ENCODE assay signal across 19 cellular contexts in genomic region chr10:30663445-30663844, GRCh38. TPM values are rescaled to one million over a fixed set of nuclear protein-coding genes. Genes with fewer than 3 reads are reported as not detected.
DNase-seq lines count a peak whose midpoint lies in the region; ATAC-seq, FAIRE-seq and TF ChIP-seq lines count a peak whose summit lies in the region.
"Not testable (repeated sequence)": the region's sequence is repeated elsewhere in the genome, so short reads cannot be mapped to it uniquely, and the experiment has no call there.
"Had no signal": no experiment of that assay in that cellular context is flagged by ENCODE, and none has a peak within 500 bp of the region (broad histone marks: within the 10 kb centered on the region; RNA-seq: fewer than 3 reads in every experiment).

No MANE protein-coding gene starts in this region.

- H3K9me2 ChIP-seq in MM.1S (replicated peaks; ENCODE audit: insufficient read depth, low read length) = not testable (repeated sequence)

- DNase-seq in MM.1S = peak; percentile 38
- not testable (repeated sequence) for DNase-seq in bronchial epithelial cell (ENCODE audit: low read depth); upper lobe of right lung

- not testable (repeated sequence) for H3F3A ChIP-seq in MM.1S (ENCODE audit: insufficient read depth, low read length)

- not testable (repeated sequence) for H2AFZ ChIP-seq in MM.1S (ENCODE audit: low read length)

- FAIRE-seq in bronchial epithelial cell (lab: Jason Lieb, UNC) = peak; percentile 75

- H3K9me3 ChIP-seq in MM.1S (replicated peaks; ENCODE audit: insufficient read depth, low read length); upper lobe of right lung: not testable (repeated sequence)

- TF ChIP-seq CTCF in MM.1S (IDR thresholded peaks at IDR 0.05; ENCODE audit: low read length); bronchial epithelial cell (IDR thresholded peaks at IDR 0.05; ENCODE audit: insufficient read depth, low read length, severe bottlenecking); upper lobe of right lung (IDR thresholded peaks at IDR 0.05): not testable (repeated sequence)

- not testable (repeated sequence) for H3K27me3 ChIP-seq in MM.1S (replicated peaks; ENCODE audit: insufficient read depth, low read length); bronchial epithelial cell (ENCODE audit: control insufficient read depth, insufficient read depth, low read length); upper lobe of right lung

- not testable (repeated sequence) for H4K20me1 ChIP-seq in MM.1S (ENCODE audit: insufficient read depth, low read length)

- H3K36me3 ChIP-seq in MM.1S (replicated peaks; ENCODE audit: insufficient read depth, low read length); bronchial epithelial cell (ENCODE audit: control insufficient read depth, insufficient read depth, low read length); upper lobe of right lung: not testable (repeated sequence)

- H3K4me3 ChIP-seq in MM.1S (ENCODE audit: low read length) = peak overlapping the region; percentile 26; the same call in 1 of the 2 replicates
- H3K4me3 ChIP-seq in bronchial epithelial cell (ENCODE audit: low read depth, low read length); upper lobe of right lung: not testable (repeated sequence)

- not testable (repeated sequence) for H3K9ac ChIP-seq in MM.1S (ENCODE audit: low read length)

- H3K4me2 ChIP-seq in MM.1S (ENCODE audit: low read depth, low read length) = peak overlapping the region; percentile 67

- peak overlapping the region; percentile 44; the same call in 1 of the 2 replicates for H3K27ac ChIP-seq in MM.1S (ENCODE audit: low read length)
- H3K27ac ChIP-seq in upper lobe of right lung = not testable (repeated sequence)

- ATAC-seq in GM18511 (IDR thresholded peaks at IDR 0.05; ENCODE audit: unreplicated experiment) (peak; percentile 96), GM19328 (IDR thresholded peaks at IDR 0.05; ENCODE audit: unreplicated experiment) (peak; percentile 69), GM21528 (IDR thresholded peaks at IDR 0.05; ENCODE audit: low FRiP score, unreplicated experiment) (peak; percentile 81), HG02763 (IDR thresholded peaks at IDR 0.05; ENCODE audit: unreplicated experiment) (peak; percentile 77), HG03103 (IDR thresholded peaks at IDR 0.05; ENCODE audit: low read depth, unreplicated experiment) (peak; percentile 87), upper lobe of right lung (peak; percentile 61)

- intact Hi-C loops in upper lobe of right lung (cut with DNase I) = not testable (repeated sequence)

- H3K79me2 ChIP-seq in MM.1S (ENCODE audit: low read length) = not testable (repeated sequence)

- peaks cover 16% of the 10 kb centered on the region for H3K4me1 ChIP-seq in MM.1S (ENCODE audit: low read length)
- not testable (repeated sequence) for H3K4me1 ChIP-seq in upper lobe of right lung

RNA-seq across cellular contexts. Expression of gene LYZL2, which starts 33.9 kb away (rescaled TPM):
- total RNA-seq in bronchial epithelial cell = not detected in 2 replicates
- not detected for total RNA-seq in upper lobe of right lung
- total RNA-seq: activated CD4-positive, alpha-beta T cell treated with anti-CD3 and anti-CD28 coated beads for 36 hours; activated CD8-positive, alpha-beta memory T cell treated with anti-CD3 and anti-CD28 coated beads for 36 hours; activated naive CD4-positive, alpha-beta T cell treated with anti-CD3 and anti-CD28 coated beads for 36 hours; cardiac muscle cell; CD8-positive, alpha-beta T cell; dermis blood vessel endothelial cell; left cardiac atrium; natural killer cell; ovary; PC-3; right atrium auricular region had no signal
